Comparison of ENCODE assay signal across 10 cellular contexts in the genomic region with DNA sequence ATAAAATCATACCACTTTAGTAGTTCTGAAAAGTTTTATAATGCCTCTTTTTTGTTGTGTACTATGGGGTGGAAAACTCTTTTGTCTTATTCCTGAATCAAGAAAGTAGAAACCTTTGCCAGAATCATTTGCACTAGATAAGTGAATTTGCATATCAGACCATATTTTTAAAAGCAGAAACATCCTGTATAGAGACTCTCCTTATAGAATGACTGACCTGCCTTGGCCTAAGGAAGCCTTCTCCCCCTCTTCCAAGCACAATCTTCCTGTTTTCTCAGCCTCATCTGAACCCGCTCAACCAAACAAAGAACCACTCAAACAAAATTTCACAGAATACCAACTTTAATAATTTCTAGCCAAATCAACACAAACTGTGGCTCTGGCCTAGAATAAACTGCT.
DNase-seq lines count a peak whose midpoint lies in the region; ATAC-seq and TF ChIP-seq lines count a peak whose summit lies in the region.
"Had no signal": no experiment of that assay in that cellular context is flagged by ENCODE, and none has a peak within 500 bp of the region (broad histone marks: within the 10 kb centered on the region; RNA-seq: fewer than 3 reads in every experiment).

No MANE protein-coding gene starts in this region.

- WGBS in right lobe of liver (ENCODE audit: insufficient coverage, low coverage, low lambda C conversion rate, missing lambda C conversion rate) = 54% methylated on average over 1 of the region's 1 CpG
- WGBS in upper lobe of left lung, 2 donors = 71 to 80% methylated on average over 1 of the region's 1 CpG

- H3K27ac Mint-ChIP-seq in CD14-positive monocyte = peak overlapping the region in 5 of 7 donors; percentile 0 to 43 (median 1)
- peak overlapping the region; percentile 39 for H3K27ac Mint-ChIP-seq in activated T-helper 17 cell treated with anti-CD3 and anti-CD28 coated beads, Interleukin-2, amount 50 U/mL, for 72 hours
- H3K27ac Mint-ChIP-seq: dendritic cell treated with granulocyte-macrophage colony-stimulating factor and Interleukin-4, amounts not matched to agents 40 ng/mL and 50 ng/mL, for 4 days had no signal

- no peak for TF ChIP-seq EP300 in upper lobe of left lung (IDR thresholded peaks at IDR 0.05)

- H3K9me3 Mint-ChIP-seq in CD14-positive monocyte = peaks cover 0 to 2% (median 0%) of the 10 kb centered on the region in 7 donors
- H3K9me3 Mint-ChIP-seq in activated T-helper 17 cell treated with anti-CD3 and anti-CD28 coated beads, Interleukin-2, amount 50 U/mL, for 72 hours = no peaks in the 10 kb centered on the region
- H3K9me3 Mint-ChIP-seq: dendritic cell treated with granulocyte-macrophage colony-stimulating factor and Interleukin-4, amounts not matched to agents 40 ng/mL and 50 ng/mL, for 4 days had no signal

- H3K36me3 ChIP-seq in HEK293 (ENCODE audit: control insufficient read depth in 2 of 2, insufficient read depth in 1 of 2, low read length in 2 of 2) = no peaks in the 10 kb centered on the region
- H3K36me3 ChIP-seq in right lobe of liver = no peaks in the 10 kb centered on the region
- H3K36me3 ChIP-seq in upper lobe of left lung = no peaks in the 10 kb centered on the region

- H3K4me1 Mint-ChIP-seq in CD14-positive monocyte = peaks cover 42% of the 10 kb centered on the region
- peaks cover 49% of the 10 kb centered on the region for H3K4me1 Mint-ChIP-seq in activated T-helper 17 cell treated with anti-CD3 and anti-CD28 coated beads, Interleukin-2, amount 50 U/mL, for 72 hours

- intact Hi-C loops in CD14-positive monocyte (cut with micrococcal nuclease) (no loop called here), right lobe of liver (cut with DNase I) (no loop called here)

- H3K9me3 ChIP-seq in HEK293 (ENCODE audit: control insufficient read depth, insufficient read depth, low read depth, low read length) (no peaks in the 10 kb centered on the region), right lobe of liver (no peaks in the 10 kb centered on the region), upper lobe of left lung (no peaks in the 10 kb centered on the region)

- DNase-seq in CD14-positive monocyte (ENCODE audit: low spot score) (no peak), right lobe of liver (no peak), upper lobe of left lung (no peak), putamen (ENCODE audit: low spot score) (no peak)
- DNase-seq: NCI-H2227 treated with DMSO at 0.1 percent for 48 hours had no signal

- peaks cover 0 to 2% (median 0%) of the 10 kb centered on the region in 3 donors for H3K27me3 Mint-ChIP-seq in CD14-positive monocyte (ENCODE audit: low read depth in 3 of 3)
- no peaks in the 10 kb centered on the region for H3K27me3 Mint-ChIP-seq in activated T-helper 17 cell treated with anti-CD3 and anti-CD28 coated beads, Interleukin-2, amount 50 U/mL, for 72 hours
- H3K27me3 Mint-ChIP-seq: dendritic cell treated with granulocyte-macrophage colony-stimulating factor and Interleukin-4, amounts not matched to agents 40 ng/mL and 50 ng/mL, for 4 days had no signal

- CTCF ChIA-PET in HEK293 (lab: Yijun Ruan, JAX) = interaction anchor here (0.6 kb wide), 1 partner anchor 37 kb away, joined by 3 read pairs; no protein-coding TSS in a partner anchor

- peaks cover 14% of the 10 kb centered on the region for H3K4me1 ChIP-seq in HEK293 (ENCODE audit: control insufficient read depth, insufficient read depth, low read length)
- peaks cover 0 to 19% (median 8%) of the 10 kb centered on the region in 4 donors for H3K4me1 ChIP-seq in right lobe of liver
- H3K4me1 ChIP-seq in upper lobe of left lung = peaks cover 13 to 25% (median 19%) of the 10 kb centered on the region in 4 donors

- POLR2A ChIA-PET in HEK293 (lab: Yijun Ruan, JAX) = no interaction called here

- H3K27me3 ChIP-seq in right lobe of liver = no peaks in the 10 kb centered on the region
- H3K27me3 ChIP-seq in upper lobe of left lung = no peaks in the 10 kb centered on the region

- H3K27ac ChIP-seq in HEK293 (ENCODE audit: extremely low read depth, low read depth, low read length) = 0 out of 2 replicates have a peak overlapping the region, but pooled peaks have one; percentile 8
- peak overlapping the region in 1 of 3 donors; percentile 27 for H3K27ac ChIP-seq in right lobe of liver
- H3K27ac ChIP-seq in upper lobe of left lung = peak overlapping the region in 1 of 4 donors; percentile 22

- TF ChIP-seq CTCF in CD14-positive monocyte (IDR thresholded peaks at IDR 0.05) (no peak), HEK293 (tag by site-specific recombination; IDR thresholded peaks at IDR 0.05) (no peak), right lobe of liver (IDR thresholded peaks at IDR 0.05) (no peak), upper lobe of left lung (IDR thresholded peaks at IDR 0.05) (no peak)

- ATAC-seq in activated T-helper 17 cell treated with anti-CD3 and anti-CD28 coated beads, Interleukin-2, amount 50 U/mL, for 72 hours (replicated peaks) = no peak
- ATAC-seq in right lobe of liver (peak; percentile 47 to 79 (median 66)), HG03571 (IDR thresholded peaks at IDR 0.05; ENCODE audit: unreplicated experiment) (no peak), upper lobe of left lung (ENCODE audit: low FRiP score in 2 of 2) (no peak), HG03457 (IDR thresholded peaks at IDR 0.05; ENCODE audit: unreplicated experiment) (no peak)

- no peak overlapping the region for H3K4me3 ChIP-seq in HEK293 (ENCODE audit: low read depth, low read length)
- no peak overlapping the region for H3K4me3 ChIP-seq in right lobe of liver
- H3K4me3 ChIP-seq in upper lobe of left lung = no peak overlapping the region

- TF ChIP-seq POLR2A in right lobe of liver (IDR thresholded peaks at IDR 0.05) = no peak
- TF ChIP-seq POLR2A in upper lobe of left lung (IDR thresholded peaks at IDR 0.05) = no peak

- no peak overlapping the region for H3K4me3 Mint-ChIP-seq in CD14-positive monocyte
- peak overlapping the region; percentile 49 for H3K4me3 Mint-ChIP-seq in activated T-helper 17 cell treated with anti-CD3 and anti-CD28 coated beads, Interleukin-2, amount 50 U/mL, for 72 hours
- H3K4me3 Mint-ChIP-seq: dendritic cell treated with granulocyte-macrophage colony-stimulating factor and Interleukin-4, amounts not matched to agents 40 ng/mL and 50 ng/mL, for 4 days had no signal

- peaks cover 21 to 22% of the 10 kb centered on the region in 2 donors for H3K36me3 Mint-ChIP-seq in CD14-positive monocyte
- H3K36me3 Mint-ChIP-seq in activated T-helper 17 cell treated with anti-CD3 and anti-CD28 coated beads, Interleukin-2, amount 50 U/mL, for 72 hours (ENCODE audit: low read depth) = peaks cover 11% of the 10 kb centered on the region

TF ChIP-seq in HEK293, 187 proteins besides CTCF, POLR2A, EP300 and RAD21 (continues in another document):
- TF ChIP-seq ZNF571 (tag by site-specific recombination; IDR thresholded peaks at IDR 0.05) (no peak), ZNF366 (tag by site-specific recombination; conservative IDR thresholded peaks at IDR 0.05) (no peak), MYNN (tag by site-specific recombination; IDR thresholded peaks at IDR 0.05; ENCODE audit: borderline replicate concordance) (no peak), SP3 (tag by site-specific recombination; IDR thresholded peaks at IDR 0.05) (no peak), ZNF664 (tag by site-specific recombination; IDR thresholded peaks at IDR 0.05) (no peak), GLI2 (tag by site-specific recombination; IDR thresholded peaks at IDR 0.05; ENCODE audit: borderline replicate concordance, low read depth) (no peak)
- TF ChIP-seq, protein P1, sequence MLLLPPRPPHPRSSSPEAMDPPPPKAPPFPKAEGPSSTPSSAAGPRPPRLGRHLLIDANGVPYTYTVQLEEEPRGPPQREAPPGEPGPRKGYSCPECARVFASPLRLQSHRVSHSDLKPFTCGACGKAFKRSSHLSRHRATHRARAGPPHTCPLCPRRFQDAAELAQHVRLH (tag by site-specific recombination; IDR thresholded peaks at IDR 0.05) = no peak
- TF ChIP-seq, protein P2, sequence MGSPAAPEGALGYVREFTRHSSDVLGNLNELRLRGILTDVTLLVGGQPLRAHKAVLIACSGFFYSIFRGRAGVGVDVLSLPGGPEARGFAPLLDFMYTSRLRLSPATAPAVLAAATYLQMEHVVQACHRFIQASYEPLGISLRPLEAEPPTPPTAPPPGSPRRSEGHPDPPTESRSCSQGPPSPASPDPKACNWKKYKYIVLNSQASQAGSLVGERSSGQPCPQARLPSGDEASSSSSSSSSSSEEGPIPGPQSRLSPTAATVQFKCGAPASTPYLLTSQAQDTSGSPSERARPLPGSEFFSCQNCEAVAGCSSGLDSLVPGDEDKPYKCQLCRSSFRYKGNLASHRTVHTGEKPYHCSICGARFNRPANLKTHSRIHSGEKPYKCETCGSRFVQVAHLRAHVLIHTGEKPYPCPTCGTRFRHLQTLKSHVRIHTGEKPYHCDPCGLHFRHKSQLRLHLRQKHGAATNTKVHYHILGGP (tag by site-specific recombination; IDR thresholded peaks at IDR 0.05) = no peak
- TF ChIP-seq, protein P3, sequence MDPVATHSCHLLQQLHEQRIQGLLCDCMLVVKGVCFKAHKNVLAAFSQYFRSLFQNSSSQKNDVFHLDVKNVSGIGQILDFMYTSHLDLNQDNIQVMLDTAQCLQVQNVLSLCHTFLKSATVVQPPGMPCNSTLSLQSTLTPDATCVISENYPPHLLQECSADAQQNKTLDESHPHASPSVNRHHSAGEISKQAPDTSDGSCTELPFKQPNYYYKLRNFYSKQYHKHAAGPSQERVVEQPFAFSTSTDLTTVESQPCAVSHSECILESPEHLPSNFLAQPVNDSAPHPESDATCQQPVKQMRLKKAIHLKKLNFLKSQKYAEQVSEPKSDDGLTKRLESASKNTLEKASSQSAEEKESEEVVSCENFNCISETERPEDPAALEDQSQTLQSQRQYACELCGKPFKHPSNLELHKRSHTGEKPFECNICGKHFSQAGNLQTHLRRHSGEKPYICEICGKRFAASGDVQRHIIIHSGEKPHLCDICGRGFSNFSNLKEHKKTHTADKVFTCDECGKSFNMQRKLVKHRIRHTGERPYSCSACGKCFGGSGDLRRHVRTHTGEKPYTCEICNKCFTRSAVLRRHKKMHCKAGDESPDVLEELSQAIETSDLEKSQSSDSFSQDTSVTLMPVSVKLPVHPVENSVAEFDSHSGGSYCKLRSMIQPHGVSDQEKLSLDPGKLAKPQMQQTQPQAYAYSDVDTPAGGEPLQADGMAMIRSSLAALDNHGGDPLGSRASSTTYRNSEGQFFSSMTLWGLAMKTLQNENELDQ (tag by site-specific recombination; IDR thresholded peaks at IDR 0.05; ENCODE audit: low read depth) = no peak

Comparison
In these comparisons a context has a peak if more than half of its experiments do, and no peak if none do; other contexts are left out.
1. ATAC-seq: peak in right lobe of liver (4 of 4); none in activated T-helper 17 cell treated with anti-CD3 and anti-CD28 coated beads, Interleukin-2, amount 50 U/mL, for 72 hours (single experiment), HG03571 (single experiment), upper lobe of left lung (0 of 2) and HG03457 (single experiment).